30 cellular contexts compared by ENCODE assay signal in the genomic region with DNA sequence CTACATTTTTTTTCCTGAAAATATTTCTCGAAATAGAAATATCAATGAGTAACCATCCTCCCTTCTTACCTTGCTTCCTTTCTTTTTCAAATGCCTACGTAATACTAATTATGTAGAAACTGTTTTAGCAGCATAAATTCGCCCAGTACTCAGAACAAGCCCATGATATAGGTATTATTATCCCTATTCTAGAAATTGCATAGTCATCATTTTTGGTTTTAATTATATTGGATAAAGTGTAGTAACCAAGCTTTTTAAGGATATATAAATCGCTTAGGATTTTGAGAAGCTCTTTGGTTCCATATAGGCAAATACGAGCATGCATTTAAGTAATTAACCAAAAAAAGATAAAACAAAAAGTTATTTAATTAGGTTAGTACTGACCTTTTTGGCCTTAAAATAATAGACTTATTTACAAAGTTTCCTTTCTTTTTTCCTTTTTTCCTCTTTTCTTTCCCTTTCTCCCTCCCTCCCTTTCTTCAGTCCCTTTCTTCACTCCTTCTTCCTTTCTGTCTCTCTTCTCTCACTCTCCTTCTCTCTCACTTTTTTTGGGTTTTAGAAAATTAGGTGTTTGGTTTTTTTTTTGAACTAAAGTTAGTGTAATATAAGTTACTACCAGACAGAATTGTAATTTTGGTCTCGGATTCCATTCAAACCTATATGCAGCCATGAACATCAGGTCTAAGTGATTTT.
"Had no signal": no experiment of that assay in that cellular context is flagged by ENCODE, and none has a peak within 500 bp of the region (broad histone marks: within the 10 kb centered on the region; RNA-seq: fewer than 3 reads in every experiment).

No MANE protein-coding gene starts in this region.

- DNase-seq: NCI-H1048, NCI-H1092 treated with DMSO at 0.1 percent for 48 hours, NCI-H1105 treated with DMSO at 0.1 percent for 48 hours, NCI-H1417, NCI-H1436 treated with DMSO at 0.1 percent for 48 hours, NCI-H1694 treated with DMSO at 0.1 percent for 48 hours, NCI-H187 treated with DMSO at 0.1 percent for 48 hours, NCI-H2029 treated with DMSO at 0.1 percent for 48 hours, NCI-H2081 treated with DMSO at 0.1 percent for 48 hours, NCI-H2107, NCI-H2171, NCI-H226, NCI-H446 treated with DMSO at 0.1 percent for 48 hours, NCI-H510A, NCI-H524, NCI-H526, NCI-H69, NCI-H748 treated with DMSO at 0.1 percent for 48 hours, NCI-H82, PC-9, SHP77, SIG-M5, SJCRH30, T-cell had no signal

- H2AFZ ChIP-seq: PC-9 had no signal

- FAIRE-seq: RCC 7860 had no signal

- H3K27me3 ChIP-seq: SJCRH30 had no signal

- H3K27ac ChIP-seq: PC-9, RWPE1, SJCRH30, SK-N-MC had no signal

- H3K4me2 ChIP-seq: PC-9 had no signal

- H3K9me3 ChIP-seq: SJCRH30 had no signal

- ATAC-seq: Panc1, Right ventricle myocardium inferior, SK-N-SH treated with all-trans-retinoic acid at 6 μM for 48 hours, T-cell had no signal

- H3K4me3 ChIP-seq: PC-9, SJCRH30, SK-N-MC had no signal

- H3K36me3 ChIP-seq: SJCRH30 had no signal
